27 cellular contexts compared by ENCODE assay signal in genomic region chr10:132002004-132002403, GRCh38.
"Had no signal": no experiment of that assay in that cellular context is flagged by ENCODE, and none has a peak within 500 bp of the region (broad histone marks: within the 10 kb centered on the region; RNA-seq: fewer than 3 reads in every experiment).

No MANE protein-coding gene starts in this region.

- H3K36me3 ChIP-seq: gastrocnemius medialis, left lung, lower lobe of right lung, stomach, thyroid gland, upper lobe of left lung had no signal

- DNase-seq: activated CD4-positive, alpha-beta memory T cell treated with anti-CD3 and anti-CD28 coated beads, Interleukin-2, amount 10 ng/mL, durations not matched to agents 7 days and 5 days; activated CD4-positive, alpha-beta T cell treated with anti-CD3 and anti-CD28 coated beads for 1 hour; activated CD4-positive, alpha-beta T cell treated with anti-CD3 and anti-CD28 coated beads, Interleukin-2, amount 10 ng/mL, durations not matched to agents 7 days and 5 days; activated CD8-positive, alpha-beta memory T cell treated with anti-CD3 and anti-CD28 coated beads, Interleukin-2, amount 50 U/mL, for 48 hours; activated naive CD4-positive, alpha-beta T cell; activated T-cell treated with anti-CD3 and anti-CD28 coated beads, Interleukin-2, amount 50 U/mL, for 24 hours; anterior cingulate cortex; effector CD8-positive, alpha-beta T cell; erythroblast; gastrocnemius medialis; glutamatergic neuron; lower lobe of right lung; mucosa of descending colon; psoas muscle; stimulated activated CD4-positive, alpha-beta T cell treated with anti-CD3 and anti-CD28 coated beads, Interleukin-15, amount 100 ng/mL, for 24 hours; stimulated activated CD4-positive, alpha-beta T cell treated with anti-CD3 and anti-CD28 coated beads, Interleukin-2, amount 100 ng/mL, for 24 hours; stimulated activated naive B cell treated with anti-CD40 and anti-IgM and Interleukin-4, amounts not matched to agents 10 μg/mL and 1 μg/mL and 100 μg/mL, for 72 hours; stomach; T-helper 17 cell had no signal

- H3K4me3 Mint-ChIP-seq: activated CD4-positive, alpha-beta memory T cell treated with anti-CD3 and anti-CD28 coated beads, Interleukin-2, amount 10 ng/mL, durations not matched to agents 7 days and 5 days; activated CD4-positive, alpha-beta T cell treated with anti-CD3 and anti-CD28 coated beads, Interleukin-2, amount 10 ng/mL, durations not matched to agents 7 days and 5 days; activated naive CD8-positive, alpha-beta T cell; activated T-cell treated with anti-CD3 and anti-CD28 coated beads, Interleukin-2, amount 50 U/mL, for 24 hours; natural killer cell treated with Interleukin-12 subunit alpha and Interleukin-12 subunit beta and Interleukin-15 and Interleukin-18, amount 100 ng/mL, for 72 hours; stimulated activated naive B cell treated with anti-CD40 and anti-IgM and Interleukin-4, amounts not matched to agents 10 μg/mL and 1 μg/mL and 100 μg/mL, for 72 hours; T-helper 17 cell; WTC11 had no signal

- H3K4me1 Mint-ChIP-seq: stimulated activated naive B cell treated with anti-CD40 and anti-IgM and Interleukin-4, amounts not matched to agents 10 μg/mL and 1 μg/mL and 100 μg/mL, for 72 hours had no signal

- H3K4me3 ChIP-seq: left lung, lower lobe of right lung, mucosa of descending colon, thyroid gland had no signal

- H3K27ac Mint-ChIP-seq: activated CD4-positive, alpha-beta memory T cell treated with anti-CD3 and anti-CD28 coated beads, Interleukin-2, amount 10 ng/mL, durations not matched to agents 7 days and 5 days; activated CD4-positive, alpha-beta T cell treated with anti-CD3 and anti-CD28 coated beads, Interleukin-2, amount 10 ng/mL, durations not matched to agents 7 days and 5 days; activated naive CD8-positive, alpha-beta T cell; activated T-cell treated with anti-CD3 and anti-CD28 coated beads, Interleukin-2, amount 50 U/mL, for 24 hours; activated T-helper 2 cell treated with anti-CD3 and anti-CD28 coated beads, Interferon-gamma antibody, Interleukin-2, Interleukin-4, amounts not matched to agents 10 μg/mL and 5 μg/mL and 100 μg/mL, durations not matched to agents 14 hours and 24 hours and 36 hours; natural killer cell treated with Interleukin-12 subunit alpha and Interleukin-12 subunit beta and Interleukin-15 and Interleukin-18, amount 100 ng/mL, for 72 hours; stimulated activated naive B cell treated with anti-CD40 and anti-IgM and Interleukin-4, amounts not matched to agents 10 μg/mL and 1 μg/mL and 100 μg/mL, for 72 hours; T-helper 17 cell had no signal

- H3K9me3 Mint-ChIP-seq: central memory CD8-positive, alpha-beta T cell; natural killer cell treated with Interleukin-12 subunit alpha and Interleukin-12 subunit beta and Interleukin-15 and Interleukin-18, amount 100 ng/mL, for 72 hours; stimulated activated naive B cell treated with anti-CD40 and anti-IgM and Interleukin-4, amounts not matched to agents 10 μg/mL and 1 μg/mL and 100 μg/mL, for 72 hours had no signal

- H3K27ac ChIP-seq: left lung, lower lobe of right lung, psoas muscle had no signal

- H3K27me3 ChIP-seq: gastrocnemius medialis, left lung, thyroid gland, upper lobe of left lung had no signal

- H3K9me3 ChIP-seq: gastrocnemius medialis, left lung, lower lobe of right lung, psoas muscle, thyroid gland, upper lobe of left lung had no signal

- H3K36me3 Mint-ChIP-seq: activated naive CD8-positive, alpha-beta T cell; natural killer cell treated with Interleukin-12 subunit alpha and Interleukin-12 subunit beta and Interleukin-15 and Interleukin-18, amount 100 ng/mL, for 72 hours had no signal

- ATAC-seq: gastrocnemius medialis; mucosa of descending colon; stimulated activated naive B cell treated with anti-CD40 and anti-IgM and Interleukin-4, amounts not matched to agents 10 μg/mL and 1 μg/mL and 100 μg/mL, for 72 hours had no signal

- H3K27me3 Mint-ChIP-seq: activated naive CD8-positive, alpha-beta T cell had no signal
